Comparison of ENCODE assay signal across 24 cellular contexts in genomic region chr12:72522411-72522810, GRCh38.
"Had no signal": no experiment of that assay in that cellular context is flagged by ENCODE, and none has a peak within 500 bp of the region (broad histone marks: within the 10 kb centered on the region; RNA-seq: fewer than 3 reads in every experiment).

No MANE protein-coding gene starts in this region.

- H3K36me3 ChIP-seq: esophagus squamous epithelium, gastrocnemius medialis, right lobe of liver, suprapubic skin, transverse colon, upper lobe of right lung, vagina had no signal

- H3K4me3 ChIP-seq: esophagus squamous epithelium, gastrocnemius medialis, mucosa of descending colon, right lobe of liver, suprapubic skin, transverse colon, upper lobe of right lung, vagina had no signal

- H3K9me3 ChIP-seq: esophagus squamous epithelium, gastrocnemius medialis, mucosa of descending colon, right lobe of liver, suprapubic skin, transverse colon, upper lobe of right lung, vagina had no signal

- DNase-seq: cortex of kidney; effector memory CD8-positive, alpha-beta T cell; erythroblast; esophagus squamous epithelium; gastrocnemius medialis; head of caudate nucleus; kidney; mesenchymal stem cell; mucosa of descending colon; naive B cell; right lobe of liver; small intestine; stimulated activated CD4-positive, alpha-beta T cell treated with anti-CD3 and anti-CD28 coated beads, Interleukin-12 subunit alpha, Interleukin-12 subunit beta, amount 100 ng/mL, for 4 hours; stimulated activated CD4-positive, alpha-beta T cell treated with anti-CD3 and anti-CD28 coated beads, Interleukin-1b, Interleukin-23, amount 100 ng/mL, for 48 hours; stimulated activated CD4-positive, alpha-beta T cell treated with anti-CD3 and anti-CD28 coated beads, Interleukin-4, amount 100 ng/mL, for 1 hour; stimulated activated naive CD8-positive, alpha-beta T cell treated with anti-CD3 and anti-CD28 coated beads, Interleukin-15, Interleukin-2, amounts not matched to agents 100 U/mL and 50 U/mL, for 24 hours; transverse colon; upper lobe of right lung had no signal

- H2AFZ ChIP-seq: parathyroid adenoma had no signal

- H3K9ac ChIP-seq: parathyroid adenoma had no signal

- H3K27me3 ChIP-seq: esophagus squamous epithelium, gastrocnemius medialis, right lobe of liver, suprapubic skin, transverse colon, upper lobe of right lung, vagina had no signal

- H3K4me1 ChIP-seq: esophagus squamous epithelium, gastrocnemius medialis, parathyroid adenoma, right lobe of liver, suprapubic skin, transverse colon, upper lobe of right lung, vagina had no signal

- H3K79me2 ChIP-seq: parathyroid adenoma had no signal

- ATAC-seq: effector memory CD8-positive, alpha-beta T cell; gastrocnemius medialis; left lobe of liver; mucosa of descending colon; natural killer cell treated with Interleukin-12 subunit alpha and Interleukin-12 subunit beta and Interleukin-15 and Interleukin-18, amount 100 ng/mL, for 72 hours; right lobe of liver; stimulated activated effector memory CD8-positive, alpha-beta T cell treated with anti-CD3 and anti-CD28 coated beads, Interleukin-12 subunit alpha, Interleukin-12 subunit beta, amount 100 ng/mL, for 72 hours; stimulated activated naive CD8-positive, alpha-beta T cell treated with anti-CD3 and anti-CD28 coated beads, Interleukin-15, Interleukin-2, amounts not matched to agents 100 U/mL and 50 U/mL, for 24 hours; upper lobe of right lung had no signal

- H3K27ac ChIP-seq: esophagus squamous epithelium, gastrocnemius medialis, parathyroid adenoma, right lobe of liver, suprapubic skin, transverse colon, upper lobe of right lung, vagina had no signal
